ENCODE assay signal across 1 cellular context in genomic region chr9:114382951-114383865, GRCh38.
TF ChIP-seq lines count a peak whose summit lies in the region.

No MANE protein-coding gene starts in this region.

TF ChIP-seq in GM12878, 131 proteins besides CTCF, POLR2A, EP300 and RAD21 (continued from another document):
- TF ChIP-seq, protein P1, sequence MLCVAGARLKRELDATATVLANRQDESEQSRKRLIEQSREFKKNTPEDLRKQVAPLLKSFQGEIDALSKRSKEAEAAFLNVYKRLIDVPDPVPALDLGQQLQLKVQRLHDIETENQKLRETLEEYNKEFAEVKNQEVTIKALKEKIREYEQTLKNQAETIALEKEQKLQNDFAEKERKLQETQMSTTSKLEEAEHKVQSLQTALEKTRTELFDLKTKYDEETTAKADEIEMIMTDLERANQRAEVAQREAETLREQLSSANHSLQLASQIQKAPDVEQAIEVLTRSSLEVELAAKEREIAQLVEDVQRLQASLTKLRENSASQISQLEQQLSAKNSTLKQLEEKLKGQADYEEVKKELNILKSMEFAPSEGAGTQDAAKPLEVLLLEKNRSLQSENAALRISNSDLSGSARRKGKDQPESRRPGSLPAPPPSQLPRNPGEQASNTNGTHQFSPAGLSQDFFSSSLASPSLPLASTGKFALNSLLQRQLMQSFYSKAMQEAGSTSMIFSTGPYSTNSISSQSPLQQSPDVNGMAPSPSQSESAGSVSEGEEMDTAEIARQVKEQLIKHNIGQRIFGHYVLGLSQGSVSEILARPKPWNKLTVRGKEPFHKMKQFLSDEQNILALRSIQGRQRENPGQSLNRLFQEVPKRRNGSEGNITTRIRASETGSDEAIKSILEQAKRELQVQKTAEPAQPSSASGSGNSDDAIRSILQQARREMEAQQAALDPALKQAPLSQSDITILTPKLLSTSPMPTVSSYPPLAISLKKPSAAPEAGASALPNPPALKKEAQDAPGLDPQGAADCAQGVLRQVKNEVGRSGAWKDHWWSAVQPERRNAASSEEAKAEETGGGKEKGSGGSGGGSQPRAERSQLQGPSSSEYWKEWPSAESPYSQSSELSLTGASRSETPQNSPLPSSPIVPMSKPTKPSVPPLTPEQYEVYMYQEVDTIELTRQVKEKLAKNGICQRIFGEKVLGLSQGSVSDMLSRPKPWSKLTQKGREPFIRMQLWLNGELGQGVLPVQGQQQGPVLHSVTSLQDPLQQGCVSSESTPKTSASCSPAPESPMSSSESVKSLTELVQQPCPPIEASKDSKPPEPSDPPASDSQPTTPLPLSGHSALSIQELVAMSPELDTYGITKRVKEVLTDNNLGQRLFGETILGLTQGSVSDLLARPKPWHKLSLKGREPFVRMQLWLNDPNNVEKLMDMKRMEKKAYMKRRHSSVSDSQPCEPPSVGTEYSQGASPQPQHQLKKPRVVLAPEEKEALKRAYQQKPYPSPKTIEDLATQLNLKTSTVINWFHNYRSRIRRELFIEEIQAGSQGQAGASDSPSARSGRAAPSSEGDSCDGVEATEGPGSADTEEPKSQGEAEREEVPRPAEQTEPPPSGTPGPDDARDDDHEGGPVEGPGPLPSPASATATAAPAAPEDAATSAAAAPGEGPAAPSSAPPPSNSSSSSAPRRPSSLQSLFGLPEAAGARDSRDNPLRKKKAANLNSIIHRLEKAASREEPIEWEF (IDR thresholded peaks at IDR 0.05; ENCODE audit: insufficient replicate concordance, low read depth, low read length): peak; percentile 73
- TF ChIP-seq SMARCA5 (IDR thresholded peaks at IDR 0.05) (0 out of 2 replicates have a peak, but pooled peaks have one; percentile 19), YY1 (IDR thresholded peaks at IDR 0.05; ENCODE audit: low read depth, low read length) (peak; percentile 42; the same call in 1 of the 2 replicates), IRF4 (IDR thresholded peaks at IDR 0.05; ENCODE audit: low read depth, low read length) (peak; percentile 57; the same call in 1 of the 2 replicates), HDGF (IDR thresholded peaks at IDR 0.05) (peak; percentile 74), JUND (IDR thresholded peaks at IDR 0.05; ENCODE audit: low read depth, low read length) (no peak), NBN (IDR thresholded peaks at IDR 0.05) (peak; percentile 52; the same call in 1 of the 2 replicates), IKZF1 (conservative IDR thresholded peaks at IDR 0.05) (peak; percentile 89), MYC (IDR thresholded peaks at IDR 0.05; ENCODE audit: insufficient read depth, insufficient read length, insufficient replicate concordance, low read length, severe bottlenecking) (no peak), DPF2 (IDR thresholded peaks at IDR 0.05) (peak; percentile 75; the same call in 1 of the 2 replicates), KDM1A (IDR thresholded peaks at IDR 0.05; ENCODE audit: borderline replicate concordance) (no peak), CBFB (IDR thresholded peaks at IDR 0.05; ENCODE audit: low read depth) (peak; percentile 85), FOXK2 (IDR thresholded peaks at IDR 0.05) (no peak), HDAC2 (IDR thresholded peaks at IDR 0.05) (no peak), RFX5 (IDR thresholded peaks at IDR 0.05; ENCODE audit: low read depth, low read length) (no peak), BHLHE40 (IDR thresholded peaks at IDR 0.05; ENCODE audit: borderline replicate concordance in 1 of 2, low read depth in 2 of 2, low read length in 1 of 2) (peak; percentile 26 to 41; a peak in 1 of 4 replicates), MEF2B (IDR thresholded peaks at IDR 0.05; ENCODE audit: partially characterized antibody, poor library complexity, severe bottlenecking) (peak; percentile 69), SMAD5 (IDR thresholded peaks at IDR 0.05; ENCODE audit: low read depth) (no peak), FOXM1 (IDR thresholded peaks at IDR 0.05; ENCODE audit: low read depth, low read length) (no peak)
- TF ChIP-seq, protein P2, sequence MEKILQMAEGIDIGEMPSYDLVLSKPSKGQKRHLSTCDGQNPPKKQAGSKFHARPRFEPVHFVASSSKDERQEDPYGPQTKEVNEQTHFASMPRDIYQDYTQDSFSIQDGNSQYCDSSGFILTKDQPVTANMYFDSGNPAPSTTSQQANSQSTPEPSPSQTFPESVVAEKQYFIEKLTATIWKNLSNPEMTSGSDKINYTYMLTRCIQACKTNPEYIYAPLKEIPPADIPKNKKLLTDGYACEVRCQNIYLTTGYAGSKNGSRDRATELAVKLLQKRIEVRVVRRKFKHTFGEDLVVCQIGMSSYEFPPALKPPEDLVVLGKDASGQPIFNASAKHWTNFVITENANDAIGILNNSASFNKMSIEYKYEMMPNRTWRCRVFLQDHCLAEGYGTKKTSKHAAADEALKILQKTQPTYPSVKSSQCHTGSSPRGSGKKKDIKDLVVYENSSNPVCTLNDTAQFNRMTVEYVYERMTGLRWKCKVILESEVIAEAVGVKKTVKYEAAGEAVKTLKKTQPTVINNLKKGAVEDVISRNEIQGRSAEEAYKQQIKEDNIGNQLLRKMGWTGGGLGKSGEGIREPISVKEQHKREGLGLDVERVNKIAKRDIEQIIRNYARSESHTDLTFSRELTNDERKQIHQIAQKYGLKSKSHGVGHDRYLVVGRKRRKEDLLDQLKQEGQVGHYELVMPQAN (conservative IDR thresholded peaks at IDR 0.05): 0 out of 2 replicates have a peak, but pooled peaks have one; percentile 9
